Comparison of ENCODE assay signal across 26 cellular contexts in the genomic region with DNA sequence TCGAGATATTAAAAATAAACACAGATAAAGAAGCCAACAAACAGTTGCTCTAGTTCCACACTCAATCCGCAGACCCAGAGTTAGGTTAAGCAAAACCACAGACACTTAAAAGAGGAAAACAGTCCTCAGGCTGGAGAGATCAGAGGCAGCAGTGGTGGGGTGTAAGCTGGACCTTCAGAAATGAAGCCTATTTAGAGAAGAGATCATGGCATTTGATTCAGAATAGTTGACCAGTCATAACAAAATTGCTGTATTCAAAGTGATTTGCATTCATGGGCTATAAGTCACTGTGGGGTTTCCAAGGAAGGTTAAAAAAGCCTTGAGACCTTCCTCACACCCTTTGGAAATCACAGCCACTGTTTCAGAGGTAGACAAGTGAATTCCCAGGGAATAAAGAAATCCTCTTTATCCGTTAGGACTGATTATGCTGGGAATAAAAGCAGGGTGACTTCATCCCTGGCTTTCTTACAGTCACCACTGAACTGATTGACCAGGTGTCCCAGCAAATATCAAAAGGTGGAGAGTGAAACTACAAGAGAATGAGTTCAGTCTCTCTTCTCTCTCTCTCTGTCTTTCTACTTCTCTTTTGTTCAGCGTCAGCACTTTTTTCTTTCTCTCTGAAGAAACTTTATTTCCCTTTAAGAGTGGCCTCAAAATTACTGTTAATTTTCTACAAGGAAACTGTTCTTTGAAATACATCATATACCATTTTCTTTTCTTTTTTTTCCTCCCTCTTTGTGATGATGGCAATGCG.
"Had no signal": no experiment of that assay in that cellular context is flagged by ENCODE, and none has a peak within 500 bp of the region (broad histone marks: within the 10 kb centered on the region; RNA-seq: fewer than 3 reads in every experiment).

No MANE protein-coding gene starts in this region.

- H3K4me3 ChIP-seq: breast epithelium, colonic mucosa, dorsolateral prefrontal cortex, esophagus muscularis mucosa, left ventricle myocardium inferior, transverse colon, vagina had no signal

- H3K27me3 ChIP-seq: breast epithelium, colonic mucosa, dorsolateral prefrontal cortex, esophagus muscularis mucosa, transverse colon, vagina had no signal

- H3K4me3 Mint-ChIP-seq: activated B cell treated with CpG ODN at 0.5 μM for 24 hours; activated CD4-positive, alpha-beta T cell treated with anti-CD3 and anti-CD28 coated beads for 36 hours; activated naive CD8-positive, alpha-beta T cell treated with anti-CD3 and anti-CD28 coated beads for 36 hours; activated T-cell treated with anti-CD3 and anti-CD28 coated beads, Interleukin-2, amount 50 U/mL, for 4 hours; central memory CD8-positive, alpha-beta T cell; nephron; stimulated activated naive B cell treated with anti-CD40 and anti-IgM and Interleukin-4, amounts not matched to agents 10 μg/mL and 1 μg/mL and 100 μg/mL, for 72 hours had no signal

- H3K4me1 Mint-ChIP-seq: activated B cell treated with CpG ODN at 0.5 μM for 24 hours; activated CD4-positive, alpha-beta T cell treated with anti-CD3 and anti-CD28 coated beads for 36 hours; activated naive CD8-positive, alpha-beta T cell treated with anti-CD3 and anti-CD28 coated beads for 36 hours; central memory CD8-positive, alpha-beta T cell; nephron; stimulated activated naive B cell treated with anti-CD40 and anti-IgM and Interleukin-4, amounts not matched to agents 10 μg/mL and 1 μg/mL and 100 μg/mL, for 72 hours had no signal

- DNase-seq: activated B cell treated with CpG ODN at 0.5 μM for 24 hours; activated CD4-positive, alpha-beta T cell treated with anti-CD3 and anti-CD28 coated beads for 36 hours; activated CD4-positive, alpha-beta T cell treated with anti-CD3 and anti-CD28 coated beads, Interleukin-2, amount 50 U/mL, for 4 hours; activated CD8-positive, alpha-beta memory T cell treated with anti-CD3 and anti-CD28 coated beads for 24 hours; activated CD8-positive, alpha-beta memory T cell treated with anti-CD3 and anti-CD28 coated beads, Interleukin-2, amount 50 U/mL, for 4 hours; activated naive CD4-positive, alpha-beta T cell; activated naive CD8-positive, alpha-beta T cell treated with anti-CD3 and anti-CD28 coated beads for 36 hours; activated T-cell treated with anti-CD3 and anti-CD28 coated beads, Interleukin-2, amount 50 U/mL, for 4 hours; colonic mucosa; dorsolateral prefrontal cortex; hippocampal formation; left ventricle myocardium inferior; occipital lobe; posterior cingulate gyrus; stimulated activated CD4-positive, alpha-beta T cell treated with anti-CD3 and anti-CD28 coated beads, Interleukin-2, amount 100 ng/mL, for 48 hours; stimulated activated CD8-positive, alpha-beta memory T cell treated with anti-CD3 and anti-CD28 coated beads, Interleukin-4, amount 100 ng/mL, for 48 hours; stimulated activated naive B cell treated with anti-CD40 and anti-IgM and Interleukin-4, amounts not matched to agents 10 μg/mL and 1 μg/mL and 100 μg/mL, for 72 hours; T-helper 9 cell; transverse colon had no signal

- H3K4me1 ChIP-seq: breast epithelium, colonic mucosa, esophagus muscularis mucosa, left ventricle myocardium inferior, transverse colon, vagina had no signal

- ATAC-seq: activated CD4-positive, alpha-beta T cell treated with anti-CD3 and anti-CD28 coated beads for 36 hours; activated T-cell treated with anti-CD3 and anti-CD28 coated beads, Interleukin-2, amount 50 U/mL, for 4 hours; sciatic nerve; stimulated activated naive B cell treated with anti-CD40 and anti-IgM and Interleukin-4, amounts not matched to agents 10 μg/mL and 1 μg/mL and 100 μg/mL, for 72 hours had no signal

- H3K27me3 Mint-ChIP-seq: activated B cell treated with CpG ODN at 0.5 μM for 24 hours; activated CD4-positive, alpha-beta T cell treated with anti-CD3 and anti-CD28 coated beads for 36 hours; central memory CD8-positive, alpha-beta T cell; stimulated activated naive B cell treated with anti-CD40 and anti-IgM and Interleukin-4, amounts not matched to agents 10 μg/mL and 1 μg/mL and 100 μg/mL, for 72 hours had no signal

- H3K9me3 Mint-ChIP-seq: activated B cell treated with CpG ODN at 0.5 μM for 24 hours; activated naive CD8-positive, alpha-beta T cell treated with anti-CD3 and anti-CD28 coated beads for 36 hours; activated T-cell treated with anti-CD3 and anti-CD28 coated beads, Interleukin-2, amount 50 U/mL, for 4 hours; activated T-helper 2 cell treated with anti-CD3 and anti-CD28 coated beads, Interferon-gamma antibody, Interleukin-2, Interleukin-4, amounts not matched to agents 10 μg/mL and 5 μg/mL and 100 μg/mL, durations not matched to agents 14 hours and 24 hours and 36 hours; central memory CD8-positive, alpha-beta T cell; nephron; stimulated activated naive B cell treated with anti-CD40 and anti-IgM and Interleukin-4, amounts not matched to agents 10 μg/mL and 1 μg/mL and 100 μg/mL, for 72 hours had no signal

- H3K9me3 ChIP-seq: breast epithelium, colonic mucosa, esophagus muscularis mucosa, left ventricle myocardium inferior, transverse colon, vagina had no signal

- H3K27ac Mint-ChIP-seq: activated B cell treated with CpG ODN at 0.5 μM for 24 hours; activated CD4-positive, alpha-beta T cell treated with anti-CD3 and anti-CD28 coated beads for 36 hours; activated naive CD8-positive, alpha-beta T cell treated with anti-CD3 and anti-CD28 coated beads for 36 hours; activated T-helper 2 cell treated with anti-CD3 and anti-CD28 coated beads, Interferon-gamma antibody, Interleukin-2, Interleukin-4, amounts not matched to agents 10 μg/mL and 5 μg/mL and 100 μg/mL, durations not matched to agents 14 hours and 24 hours and 36 hours; nephron; stimulated activated naive B cell treated with anti-CD40 and anti-IgM and Interleukin-4, amounts not matched to agents 10 μg/mL and 1 μg/mL and 100 μg/mL, for 72 hours had no signal

- H3K27ac ChIP-seq: breast epithelium, colonic mucosa, dorsolateral prefrontal cortex, esophagus muscularis mucosa, left ventricle myocardium inferior, transverse colon, vagina had no signal

- H3K36me3 Mint-ChIP-seq: activated naive CD8-positive, alpha-beta T cell treated with anti-CD3 and anti-CD28 coated beads for 36 hours; stimulated activated naive B cell treated with anti-CD40 and anti-IgM and Interleukin-4, amounts not matched to agents 10 μg/mL and 1 μg/mL and 100 μg/mL, for 72 hours had no signal

- H3K36me3 ChIP-seq: breast epithelium, colonic mucosa, esophagus muscularis mucosa, left ventricle myocardium inferior, transverse colon, vagina had no signal
